Comparison of ENCODE assay signal across 16 cellular contexts in genomic region chrX:48966796-48967579, GRCh38. TPM values are rescaled to one million over a fixed set of nuclear protein-coding genes. Genes with fewer than 3 reads are reported as not detected.
A peak's percentile ranks its signal among the peaks of the same experiment; 100 is the strongest.
DNase-seq lines count a peak whose midpoint lies in the region; ATAC-seq and TF ChIP-seq lines count a peak whose summit lies in the region.
"Had no signal": no experiment of that assay in that cellular context is flagged by ENCODE, and none has a peak within 500 bp of the region (broad histone marks: within the 10 kb centered on the region; RNA-seq: fewer than 3 reads in every experiment).

No MANE protein-coding gene starts in this region.

- CTCF ChIA-PET in HEK293 (lab: Yijun Ruan, JAX) = interaction anchor here (0.7 kb wide), 1 partner anchor 51 kb away, joined by 3 read pairs; no protein-coding TSS in a partner anchor

- H3K4me3 ChIP-seq in ACC112 (ENCODE audit: low read depth, low read length) (no peak overlapping the region; the same call in 1 of the 2 replicates), HEK293 (ENCODE audit: low read depth, low read length) (no peak overlapping the region), adipocyte (ENCODE audit: low read length) (no peak overlapping the region), spleen (no peak overlapping the region)
- H3K4me3 ChIP-seq: A549, heart left ventricle, tibial artery had no signal

- POLR2A ChIA-PET in HEK293 (lab: Yijun Ruan, JAX) = no interaction called here

- peak; percentile 17 for DNase-seq in adipocyte (ENCODE audit: low read depth)
- peak; percentile 66 for DNase-seq in hepatic stellate cell (ENCODE audit: low spot score)
- no peak for DNase-seq in spleen
- no peak for DNase-seq in RKO (ENCODE audit: low spot score)
- DNase-seq: amygdala, heart left ventricle, left cardiac atrium, NCI-H446, nucleus accumbens, tibial artery had no signal

- no peak for ATAC-seq in HG02759 (IDR thresholded peaks at IDR 0.05; ENCODE audit: unreplicated experiment)
- ATAC-seq in HG03520 (IDR thresholded peaks at IDR 0.05; ENCODE audit: unreplicated experiment) = no peak
- ATAC-seq: activated T-helper 17 cell treated with anti-CD3 and anti-CD28 coated beads, Interleukin-2, amount 50 U/mL, for 72 hours; heart left ventricle; left cardiac atrium had no signal

- intact Hi-C loops in spleen (cut with DNase I; ENCODE audit: low total_unique reads) = no loop called here

- H3K36me3 ChIP-seq in ACC112 (ENCODE audit: insufficient read depth, low read length) = no peaks in the 10 kb centered on the region
- H3K36me3 ChIP-seq in HEK293 (ENCODE audit: control insufficient read depth in 2 of 2, insufficient read depth in 1 of 2, low read length in 2 of 2) = no peaks in the 10 kb centered on the region
- H3K36me3 ChIP-seq in adipocyte (ENCODE audit: control insufficient read depth, insufficient read depth, low read length, severe bottlenecking) = no peaks in the 10 kb centered on the region
- H3K36me3 ChIP-seq in spleen = peaks cover 0 to 7% (median 0%) of the 10 kb centered on the region in 6 donors
- H3K36me3 ChIP-seq: heart left ventricle had no signal

- no peak overlapping the region for H2AFZ ChIP-seq in ACC112 (ENCODE audit: low read length, unreplicated experiment)

- H3K27ac ChIP-seq in ACC112 (ENCODE audit: low read depth, low read length) (peak overlapping the region; percentile 53), HEK293 (ENCODE audit: extremely low read depth, low read depth, low read length) (no peak overlapping the region), spleen (no peak overlapping the region)
- H3K27ac ChIP-seq: heart left ventricle, tibial artery had no signal

- H3K4me1 ChIP-seq in ACC112 (ENCODE audit: control insufficient read depth, insufficient read depth, low read length, unreplicated experiment) (peaks cover 17% of the 10 kb centered on the region), HEK293 (ENCODE audit: control insufficient read depth, insufficient read depth, low read length) (peaks cover 1% of the 10 kb centered on the region; the same call in 1 of the 2 replicates), adipocyte (ENCODE audit: control insufficient read depth, insufficient read depth, low read length) (peaks cover under 1% of the 10 kb centered on the region), spleen (peaks cover 0 to 26% (median 8%) of the 10 kb centered on the region in 6 donors)

- H3K9ac ChIP-seq in adipocyte (ENCODE audit: low read length) = no peak overlapping the region

- H3K79me2 ChIP-seq in ACC112 (ENCODE audit: control insufficient read depth, insufficient read depth, low read length, unreplicated experiment) = no peaks in the 10 kb centered on the region

- no peaks in the 10 kb centered on the region for H3K27me3 ChIP-seq in ACC112 (ENCODE audit: insufficient read depth, low read length)
- H3K27me3 ChIP-seq in adipocyte (replicated peaks; ENCODE audit: control insufficient read depth, insufficient read depth, low read length) = peaks cover 9% of the 10 kb centered on the region
- H3K27me3 ChIP-seq in spleen (replicated peaks in 1 of 7) = peaks cover 0 to 9% (median 0%) of the 10 kb centered on the region in 7 donors
- H3K27me3 ChIP-seq: tibial artery had no signal

- WGBS in spleen, 5 donors = 85 to 94% (median 89%) methylated on average over 5 to 15 of the region's 15 CpGs

- TF ChIP-seq CTCF in HEK293 (tag by site-specific recombination; IDR thresholded peaks at IDR 0.05) (no peak), spleen (IDR thresholded peaks at IDR 0.05 in 8 of 11, conservative IDR thresholded peaks at IDR 0.05 in 3 of 11) (no peak)

- no peaks in the 10 kb centered on the region for H3K9me3 ChIP-seq in HEK293 (ENCODE audit: control insufficient read depth, insufficient read depth, low read depth, low read length)
- H3K9me3 ChIP-seq in adipocyte (ENCODE audit: control insufficient read depth, low read length) = no peaks in the 10 kb centered on the region
- H3K9me3 ChIP-seq in spleen = no peaks in the 10 kb centered on the region
- H3K9me3 ChIP-seq: A549, heart left ventricle, tibial artery had no signal

- no peak for TF ChIP-seq POLR2A in spleen (IDR thresholded peaks at IDR 0.05)

TF ChIP-seq in HEK293, 187 proteins besides CTCF, POLR2A, EP300 and RAD21:
- TF ChIP-seq GLIS1 (tag by site-specific recombination; IDR thresholded peaks at IDR 0.05) = peak; percentile 58; the same call in 1 of the 2 replicates
- no peak for TF ChIP-seq YY1 (tag by site-specific recombination; IDR thresholded peaks at IDR 0.05)
- no peak for TF ChIP-seq INSM2 (tag by site-specific recombination; IDR thresholded peaks at IDR 0.05)
- no peak for TF ChIP-seq KLF16 (tag by site-specific recombination; IDR thresholded peaks at IDR 0.05)
- no peak for TF ChIP-seq ZNF521 (tag by site-specific recombination; IDR thresholded peaks at IDR 0.05)
- peak; percentile 46; the same call in 1 of the 2 replicates for TF ChIP-seq ZIC2 (tag by site-specific recombination; IDR thresholded peaks at IDR 0.05)
- peak; percentile 82; the same call in 1 of the 2 replicates for TF ChIP-seq PRDM4 (tag by site-specific recombination; IDR thresholded peaks at IDR 0.05)

RNA-seq across cellular contexts. Expression of gene KCND1, which starts 4.7 kb away (rescaled TPM):
- total RNA-seq in spleen = 1 to 10 TPM; 1.5 to 3.7 (median 2.2) TPM
- 1 to 10 TPM; 1.5 to 2.3 (median 2.0) TPM for polyA plus RNA-seq in spleen

RNA-seq across cellular contexts. Expression of gene OTUD5, which starts 9.6 kb away (rescaled TPM):
- total RNA-seq in spleen = 10 to 100 TPM; 47.2 to 65.8 (median 58.5) TPM
- 10 to 100 TPM; 29.6 to 53.2 (median 46.6) TPM for polyA plus RNA-seq in spleen

RNA-seq across cellular contexts. Expression of gene GRIPAP1, which starts 35.1 kb away (rescaled TPM):
- total RNA-seq in spleen = 10 to 100 TPM; 48.0 to 93.6 (median 72.6) TPM
- 10 to 100 TPM; 20.0 to 42.2 (median 34.8) TPM for polyA plus RNA-seq in spleen

RNA-seq across cellular contexts. Expression of gene PIM2, which starts 48.2 kb away (rescaled TPM):
- 100 to 1,000 TPM in 6 of 7 donors, 10 to 100 TPM in 1; 89.1 to 220 (median 159) TPM for total RNA-seq in spleen
- 10 to 100 TPM; 54.2 to 86.6 (median 62.4) TPM for polyA plus RNA-seq in spleen

RNA-seq across cellular contexts. Expression of gene SLC35A2, which starts 55.5 kb away (rescaled TPM):
- 10 to 100 TPM; 15.0 to 20.8 (median 17.4) TPM for total RNA-seq in spleen
- polyA plus RNA-seq in spleen = 1 to 10 TPM; 6.2 to 8.7 (median 8.3) TPM

Comparison
In these comparisons a context has a peak if more than half of its experiments do, and no peak if none do; other contexts are left out.
1. DNase-seq: peak in adipocyte (single experiment) and hepatic stellate cell (single experiment); none in spleen (single experiment) and RKO (single experiment).